Comparison of ENCODE assay signal across 8 cellular contexts in genomic region chr19:16075430-16076153, GRCh38. TPM values are rescaled to one million over a fixed set of nuclear protein-coding genes. Genes with fewer than 3 reads are reported as not detected.
DNase-seq lines count a peak whose midpoint lies in the region; ATAC-seq, FAIRE-seq and TF ChIP-seq lines count a peak whose summit lies in the region.

No MANE protein-coding gene starts in this region.

- H3K4me3 ChIP-seq in heart left ventricle (peak overlapping the region; percentile 79 to 99 (median 96)), K562 (peak overlapping the region; percentile 81), lung (peak overlapping the region; percentile 97), uterus (peak overlapping the region; percentile 97 to 100)

- H3K27me3 ChIP-seq in heart left ventricle (peaks cover 0 to 6% (median 0%) of the 10 kb centered on the region in 9 donors), K562 (ENCODE audit: control insufficient read depth in 2 of 2, insufficient read depth in 2 of 2, low read length in 2 of 2) (no peaks in the 10 kb centered on the region), lung (ENCODE audit: control insufficient read depth, insufficient read depth) (no peaks in the 10 kb centered on the region), uterus (no peaks in the 10 kb centered on the region)

- TF ChIP-seq RAD21 in K562 (CRISPR knock-in tag; conservative IDR thresholded peaks at IDR 0.05 in 1 of 2, IDR thresholded peaks at IDR 0.05 in 1 of 2) = no peak

- no peak for TF ChIP-seq CTCF in heart left ventricle (IDR thresholded peaks at IDR 0.05)
- no peak for TF ChIP-seq CTCF in K562 (IDR thresholded peaks at IDR 0.05 in 2 of 3, conservative IDR thresholded peaks at IDR 0.05 in 1 of 3; ENCODE audit: insufficient read depth in 2 of 3, low read depth in 1 of 3, low read length in 3 of 3)
- no peak for TF ChIP-seq CTCF in lung (IDR thresholded peaks at IDR 0.05; ENCODE audit: control extremely low read depth, extremely low read depth)
- no peak for TF ChIP-seq CTCF in uterus (IDR thresholded peaks at IDR 0.05)

- H3K4me2 ChIP-seq in K562 (ENCODE audit: insufficient read depth, low read length) = peak overlapping the region; percentile 81

- no peak for TF ChIP-seq EP300 in K562 (IDR thresholded peaks at IDR 0.05; ENCODE audit: low read length)

- POLR2A ChIA-PET in K562 (lab: Yijun Ruan, JAX) = interaction anchor here (0.6 to 2.0 kb wide), 9 partner anchors 10 to 389 kb away, joined by 3 to 12 read pairs (median 4); partner anchors contain the start of gene RAB8A

- H3K27ac ChIP-seq in heart left ventricle = peak overlapping the region; percentile 97 to 100 (median 100)
- peak overlapping the region; percentile 92 for H3K27ac ChIP-seq in K562 (ENCODE audit: extremely low read depth, low read depth, low read length)
- peak overlapping the region; percentile 87 to 99 for H3K27ac ChIP-seq in lung (ENCODE audit: low read depth in 1 of 2, low read length in 1 of 2)
- H3K27ac ChIP-seq in uterus = peak overlapping the region; percentile 100

- CTCF ChIA-PET in K562 (lab: Yijun Ruan, JAX; ENCODE audit: low intra/inter-chr PET ratio) = no interaction called here

- H3K9me1 ChIP-seq in K562 (ENCODE audit: control insufficient read depth, insufficient read depth, low read length) = no peaks in the 10 kb centered on the region

- H3K9me3 ChIP-seq in heart left ventricle = no peaks in the 10 kb centered on the region
- no peaks in the 10 kb centered on the region for H3K9me3 ChIP-seq in K562 (replicated peaks; ENCODE audit: control insufficient read depth, insufficient read depth, low read depth, low read length)
- H3K9me3 ChIP-seq in lung (ENCODE audit: control insufficient read depth in 2 of 2, insufficient read depth in 1 of 2, low read length in 1 of 2) = no peaks in the 10 kb centered on the region
- H3K9me3 ChIP-seq in uterus = no peaks in the 10 kb centered on the region

- DNase-seq in heart left ventricle (peak in 1 of 5 donors; percentile 18), Right ventricle myocardium superior (no peak), K562 (ENCODE audit: extremely low read depth in 1 of 4, low spot score in 3 of 4) (no peak), lung (ENCODE audit: low spot score) (no peak), uterus (no peak), SIG-M5 treated with dmso at 0.1 percent for 504 hours (lab: John Stamatoyannopoulos, UW; ENCODE audit: unreplicated experiment) (no peak), NCI-H748 (lab: John Stamatoyannopoulos, UW; ENCODE audit: unreplicated experiment) (no peak)

- 30 to 33% (median 32%) methylated on average over 21 of the region's 21 CpGs for WGBS in heart left ventricle, 4 donors
- 14% methylated on average over 20 of the region's 21 CpGs for WGBS in K562 (ENCODE audit: insufficient coverage, low coverage, missing lambda C conversion rate)
- 33% methylated on average over 21 of the region's 21 CpGs for WGBS in lung, 2 donors

- H3K79me2 ChIP-seq in K562 (ENCODE audit: control insufficient read depth, insufficient read depth, low read length) = peaks cover 23% of the 10 kb centered on the region

- no peak for ATAC-seq in heart left ventricle
- ATAC-seq in Right ventricle myocardium superior (ENCODE audit: poor library complexity) = no peak
- ATAC-seq in K562 = no peak
- no peak for ATAC-seq in lung (ENCODE audit: insufficient read depth, low FRiP score)
- no peak for ATAC-seq in GM19397 (IDR thresholded peaks at IDR 0.05; ENCODE audit: unreplicated experiment)

- peak overlapping the region; percentile 83 to 96 for H3K9ac ChIP-seq in K562 (ENCODE audit: insufficient read depth in 1 of 2, low read depth in 2 of 2, low read length in 2 of 2)

- peaks cover 0 to 5% (median 2%) of the 10 kb centered on the region in 9 donors for H3K36me3 ChIP-seq in heart left ventricle
- no peaks in the 10 kb centered on the region; the same call in 2 of the 3 replicates for H3K36me3 ChIP-seq in K562 (ENCODE audit: control insufficient read depth, insufficient read depth, low read length)
- no peaks in the 10 kb centered on the region for H3K36me3 ChIP-seq in lung (ENCODE audit: control insufficient read depth in 2 of 2, insufficient read depth in 2 of 2, low read length in 2 of 2)
- H3K36me3 ChIP-seq in uterus = no peaks in the 10 kb centered on the region

- BruUV-seq in K562 (replicated peaks; lab: Mats Ljungman, UMichigan) = TSS peak; percentile 67

- in situ Hi-C loops in K562 (cut with MboI) = no loop called here

- H3K4me1 ChIP-seq in heart left ventricle (peaks cover 0 to 56% (median 34%) of the 10 kb centered on the region in 12 donors), K562 (replicated peaks in 1 of 2; ENCODE audit: control insufficient read depth in 2 of 2, insufficient read depth in 2 of 2, low read length in 2 of 2) (peaks cover 38 to 48% of the 10 kb centered on the region in 2 experiments), lung (ENCODE audit: control insufficient read depth in 2 of 2, insufficient read depth in 2 of 2, low read length in 2 of 2) (peaks cover 0 to 7% of the 10 kb centered on the region in 2 donors), uterus (peaks cover 0 to 7% of the 10 kb centered on the region in 2 donors)

- peak overlapping the region; percentile 83 for H2AFZ ChIP-seq in K562 (ENCODE audit: low read depth, low read length)

- TF ChIP-seq POLR2A in heart left ventricle (IDR thresholded peaks at IDR 0.05) (no peak), K562 (conservative IDR thresholded peaks at IDR 0.05) (0 out of 2 replicates have a peak, but pooled peaks have one; percentile 5), uterus (IDR thresholded peaks at IDR 0.05) (no peak)

- H4K20me1 ChIP-seq in K562 (replicated peaks; ENCODE audit: control insufficient read depth, insufficient read depth, low read length) = peaks cover 19% of the 10 kb centered on the region

- FAIRE-seq in K562 (lab: Jason Lieb, UNC) = no peak

- intact Hi-C loops in heart left ventricle (cut with DNase I) (loop anchor here in 4 of 10 donors (5.0 kb wide), 1 partner anchor 37 kb away; the partner anchor contains the start of gene RAB8A (in 4 of the 4)), Right ventricle myocardium superior (cut with DNase I) (loop anchor here (5.0 kb wide), 1 partner anchor 37 kb away; the partner anchor contains the start of gene RAB8A), K562 (cut with micrococcal nuclease) (no loop called here), uterus (cut with DNase I; ENCODE audit: low total_unique reads) (no loop called here)

TF ChIP-seq in K562, 482 proteins besides CTCF, POLR2A, EP300 and RAD21 (continues in another document):
- TF ChIP-seq POLR2AphosphoS5 (IDR thresholded peaks at IDR 0.05; ENCODE audit: control insufficient read depth, insufficient read depth, low read depth, low read length) (no peak), TBL1XR1 (IDR thresholded peaks at IDR 0.05; ENCODE audit: low read length in 2 of 2) (no peak), ZNF197 (CRISPR knock-in tag; IDR thresholded peaks at IDR 0.05; ENCODE audit: low read depth) (no peak), SETDB1 (IDR thresholded peaks at IDR 0.05; ENCODE audit: low read length) (no peak)

RNA-seq across cellular contexts. Expression of gene TPM4, which starts 0.7 kb away (rescaled TPM):
- total RNA-seq in heart left ventricle = 100 to 1,000 TPM in 3 of 9 donors, 10 to 100 TPM in 6; 49.2 to 260 (median 92.1) TPM
- 100 to 1,000 TPM in 1 of 2 donors, 10 to 100 TPM in 1; 65.0 to 175 TPM for polyA plus RNA-seq in heart left ventricle
- 74.7 TPM for total RNA-seq in Right ventricle myocardium superior
- total RNA-seq in K562 (2011; cell fraction: chromatin; rRNA removed; ENCODE audit: low replicate concordance) = 73.0 and 113 TPM in 2 replicates
- 52.4 and 58.9 TPM in 2 replicates for total RNA-seq in K562 (2011; cell fraction: nucleolus; rRNA removed)
- 66.6 and 115 TPM in 2 replicates for total RNA-seq in K562 (2011; cell fraction: nucleoplasm; rRNA removed)
- total RNA-seq in K562 (2014; rRNA removed) = 76.3 and 82.9 TPM in 2 replicates
- 81.8 and 91.3 TPM in 2 replicates for total RNA-seq in K562 (2014; rRNA removed; fragmentation: Illumina TruSeq; extraction: Trizol)
- 106 and 111 TPM in 2 replicates for total RNA-seq in K562 (2015; rRNA removed; fragmentation: Illumina TruSeq; extraction: Trizol)
- total RNA-seq in K562 (2021) = 61.2 and 63.6 TPM in 2 replicates
- polyA plus RNA-seq in K562 (2011; rRNA removed) = 104 and 126 TPM in 2 replicates
- 36.8 and 82.5 TPM in 2 replicates for polyA plus RNA-seq in K562 (2011; cell fraction: cytosol; rRNA removed)
- 30.6 and 46.4 TPM in 2 replicates for polyA plus RNA-seq in K562 (2011; cell fraction: nucleus; rRNA removed)
- 90.1 and 265 TPM in 2 replicates for polyA plus RNA-seq in K562 (2012)
- polyA plus RNA-seq in K562 (2014; fragmentation: Illumina TruSeq; extraction: Trizol) = 87.6 and 108 TPM in 2 replicates
- 10 to 100 TPM; 28.1 to 34.0 TPM for polyA plus RNA-seq in K562 (2014; fragmentation: Nextera tagmentation; extraction: Ambion mirVana)
- 77.4 and 86.3 TPM in 2 replicates for polyA plus RNA-seq in K562 (2014; rRNA removed)
- 79.9 and 121 TPM in 2 replicates for polyA minus RNA-seq in K562 (2011; rRNA and poly(A)+ RNA removed)
- 31.3 and 61.1 TPM in 2 replicates for polyA minus RNA-seq in K562 (2011; cell fraction: cytosol; rRNA and poly(A)+ RNA removed)
- polyA minus RNA-seq in K562 (2011; cell fraction: nucleus; rRNA and poly(A)+ RNA removed) = 17.5 and 35.4 TPM in 2 replicates
- 100 to 1,000 TPM; 382 to 385 TPM for total RNA-seq in lung
- 100 to 1,000 TPM; 274 to 438 TPM for polyA plus RNA-seq in lung
- 100 to 1,000 TPM; 423 to 862 (median 517) TPM for total RNA-seq in uterus

RNA-seq across cellular contexts. Expression of gene RAB8A, which starts 36.1 kb away (rescaled TPM):
- 10 to 100 TPM; 10.9 to 53.7 (median 23.7) TPM for total RNA-seq in heart left ventricle
- 10 to 100 TPM in 1 of 2 donors, 1 to 10 TPM in 1; 7.8 to 32.2 TPM for polyA plus RNA-seq in heart left ventricle
- 16.8 TPM for total RNA-seq in Right ventricle myocardium superior
- total RNA-seq in K562 (2011; cell fraction: chromatin; rRNA removed; ENCODE audit: low replicate concordance) = 81.6 and 164 TPM in 2 replicates
- 94.9 and 99.9 TPM in 2 replicates for total RNA-seq in K562 (2011; cell fraction: nucleolus; rRNA removed)
- total RNA-seq in K562 (2011; cell fraction: nucleoplasm; rRNA removed) = 96.1 and 105 TPM in 2 replicates
- 42.5 and 47.2 TPM in 2 replicates for total RNA-seq in K562 (2014; rRNA removed)
- 60.2 and 66.7 TPM in 2 replicates for total RNA-seq in K562 (2014; rRNA removed; fragmentation: Illumina TruSeq; extraction: Trizol)
- total RNA-seq in K562 (2015; rRNA removed; fragmentation: Illumina TruSeq; extraction: Trizol) = 92.0 and 102 TPM in 2 replicates
- total RNA-seq in K562 (2021) = 71.9 and 82.7 TPM in 2 replicates
- polyA plus RNA-seq in K562 (2011; rRNA removed) = 45.4 and 66.9 TPM in 2 replicates
- polyA plus RNA-seq in K562 (2011; cell fraction: cytosol; rRNA removed) = 50.7 and 63.0 TPM in 2 replicates
- 33.2 and 35.1 TPM in 2 replicates for polyA plus RNA-seq in K562 (2011; cell fraction: nucleus; rRNA removed)
- polyA plus RNA-seq in K562 (2012) = 34.9 and 92.8 TPM in 2 replicates
- polyA plus RNA-seq in K562 (2014; fragmentation: Illumina TruSeq; extraction: Trizol) = 53.2 and 55.4 TPM in 2 replicates
- polyA plus RNA-seq in K562 (2014; fragmentation: Nextera tagmentation; extraction: Ambion mirVana) = 10 to 100 TPM; 11.2 to 13.9 TPM
- polyA plus RNA-seq in K562 (2014; rRNA removed) = 47.1 and 80.1 TPM in 2 replicates
- 168 and 219 TPM in 2 replicates for polyA minus RNA-seq in K562 (2011; rRNA and poly(A)+ RNA removed)
- polyA minus RNA-seq in K562 (2011; cell fraction: cytosol; rRNA and poly(A)+ RNA removed) = 52.2 and 76.3 TPM in 2 replicates
- polyA minus RNA-seq in K562 (2011; cell fraction: nucleus; rRNA and poly(A)+ RNA removed) = 34.5 and 60.4 TPM in 2 replicates
- 10 to 100 TPM; 69.3 to 71.4 TPM for total RNA-seq in lung
- 10 to 100 TPM; 32.2 to 51.4 TPM for polyA plus RNA-seq in lung
- total RNA-seq in uterus = 10 to 100 TPM; 13.3 to 67.4 (median 40.7) TPM
